Comparison of ENCODE assay signal across 11 cellular contexts in genomic region chrX:11426712-11427081, GRCh38.
A peak's percentile ranks its signal among the peaks of the same experiment; 100 is the strongest.
DNase-seq lines count a peak whose midpoint lies in the region; ATAC-seq and TF ChIP-seq lines count a peak whose summit lies in the region.
"Had no signal": no experiment of that assay in that cellular context is flagged by ENCODE, and none has a peak within 500 bp of the region (broad histone marks: within the 10 kb centered on the region; RNA-seq: fewer than 3 reads in every experiment).

No MANE protein-coding gene starts in this region.

- DNase-seq in HFFc6 (no peak), choroid plexus epithelial cell (ENCODE audit: low read depth) (no peak), mesenchymal stem cell (no peak), UCSD-AML1 (lab: John Stamatoyannopoulos, UW; ENCODE audit: unreplicated experiment) (no peak), globus pallidus (ENCODE audit: low spot score) (no peak), SHP77 treated with DMSO at 0.1 percent for 48 hours (lab: John Stamatoyannopoulos, UW) (no peak)
- no peak for DNase-seq in activated CD4-positive, alpha-beta T cell treated with anti-CD3 and anti-CD28 coated beads for 36 hours
- DNase-seq: DMS53, SW 1271 had no signal

- no peak overlapping the region for H4K91ac ChIP-seq in mesenchymal stem cell (ENCODE audit: low read length)

- no peak overlapping the region for H2BK15ac ChIP-seq in mesenchymal stem cell (ENCODE audit: low read depth, poor library complexity, severe bottlenecking)

- no peaks in the 10 kb centered on the region for H3K79me1 ChIP-seq in mesenchymal stem cell (replicated peaks; ENCODE audit: low read length, poor library complexity, severe bottlenecking)

- peak overlapping the region; percentile 70 for H3K4me3 ChIP-seq in choroid plexus epithelial cell (ENCODE audit: low read depth, low read length)
- H3K4me3 ChIP-seq in mesenchymal stem cell (ENCODE audit: insufficient read depth in 1 of 2, low read depth in 1 of 2, low read length in 2 of 2): peak overlapping the region in 1 of 2 experiments; percentile 83
- peak overlapping the region; percentile 57 to 76 (median 61) for H3K4me3 ChIP-seq in subcutaneous abdominal adipose tissue (ENCODE audit: low read depth in 1 of 5, low read length in 5 of 5)

- TF ChIP-seq CTCF in HFFc6 (IDR thresholded peaks at IDR 0.05): no peak
- no peak for TF ChIP-seq CTCF in choroid plexus epithelial cell (conservative IDR thresholded peaks at IDR 0.05; ENCODE audit: low read depth, low read length)

- H3K27ac ChIP-seq in mesenchymal stem cell (ENCODE audit: low read length, poor library complexity, severe bottlenecking): no peak overlapping the region
- no peak overlapping the region for H3K27ac ChIP-seq in subcutaneous abdominal adipose tissue (ENCODE audit: low read depth, low read length)
- H3K27ac ChIP-seq: epithelial cell of prostate had no signal

- POLR2A ChIA-PET in activated CD4-positive, alpha-beta T cell treated with anti-CD3 and anti-CD28 coated beads for 36 hours (lab: Charles Lee): no interaction called here

- WGBS in mesenchymal stem cell: 51% methylated on average over 5 of the region's 6 CpGs

- CTCF ChIA-PET in activated CD4-positive, alpha-beta T cell treated with anti-CD3 and anti-CD28 coated beads for 36 hours (lab: Charles Lee): no interaction called here

- H3K9me3 ChIP-seq in mesenchymal stem cell (ENCODE audit: control insufficient read depth, low read length) (no peaks in the 10 kb centered on the region), subcutaneous abdominal adipose tissue (ENCODE audit: control insufficient read depth in 5 of 5, low read length in 5 of 5) (no peaks in the 10 kb centered on the region)

- H2AK5ac ChIP-seq in mesenchymal stem cell (ENCODE audit: low read length, severe bottlenecking): no peak overlapping the region

- no peak overlapping the region for H4K8ac ChIP-seq in mesenchymal stem cell (ENCODE audit: low read length)

- H3K18ac ChIP-seq in mesenchymal stem cell (ENCODE audit: low read depth in 1 of 2, low read length in 2 of 2): peak overlapping the region in 1 of 2 experiments; percentile 61

- H3K4me2 ChIP-seq in mesenchymal stem cell (ENCODE audit: low read length, poor library complexity, severe bottlenecking): peak overlapping the region; percentile 89

- no peaks in the 10 kb centered on the region for H3K27me3 ChIP-seq in mesenchymal stem cell (ENCODE audit: control insufficient read depth in 1 of 2, insufficient read depth in 1 of 2, low read length in 2 of 2)
- H3K27me3 ChIP-seq in subcutaneous abdominal adipose tissue (ENCODE audit: control insufficient read depth in 5 of 5, insufficient read depth in 4 of 5, low read length in 5 of 5): peaks cover 2 to 15% (median 11%) of the 10 kb centered on the region in 5 donors

- H3K4me1 ChIP-seq in mesenchymal stem cell (ENCODE audit: control insufficient read depth, insufficient read depth, low read depth, low read length): peaks cover 6% of the 10 kb centered on the region
- peaks cover 0 to 6% (median 4%) of the 10 kb centered on the region in 5 donors for H3K4me1 ChIP-seq in subcutaneous abdominal adipose tissue (ENCODE audit: control insufficient read depth in 5 of 5, insufficient read depth in 5 of 5, low read length in 5 of 5)

- H3K27me3 Mint-ChIP-seq in HFFc6 (ENCODE audit: insufficient read depth): peaks cover 2% of the 10 kb centered on the region; the same call in 1 of the 2 replicates
- peaks cover 12% of the 10 kb centered on the region for H3K27me3 Mint-ChIP-seq in activated CD4-positive, alpha-beta T cell treated with anti-CD3 and anti-CD28 coated beads for 36 hours

- H3K36me3 ChIP-seq in mesenchymal stem cell (ENCODE audit: control insufficient read depth in 1 of 2, insufficient read depth in 2 of 2, low read depth in 1 of 2, low read length in 2 of 2) (no peaks in the 10 kb centered on the region), subcutaneous abdominal adipose tissue (ENCODE audit: control insufficient read depth in 5 of 5, insufficient read depth in 5 of 5, low read length in 5 of 5) (no peaks in the 10 kb centered on the region)

- intact Hi-C loops in activated CD4-positive, alpha-beta T cell treated with anti-CD3 and anti-CD28 coated beads for 36 hours (cut with DNase I, micrococcal nuclease): no loop called here

- no peak overlapping the region for H2BK5ac ChIP-seq in mesenchymal stem cell (ENCODE audit: low read depth, low read length, poor library complexity, severe bottlenecking)

- H3K4me1 Mint-ChIP-seq in HFFc6 (ENCODE audit: low read depth): peaks cover 23% of the 10 kb centered on the region
- H3K4me1 Mint-ChIP-seq in activated CD4-positive, alpha-beta T cell treated with anti-CD3 and anti-CD28 coated beads for 36 hours: no peaks in the 10 kb centered on the region

- H3K4me3 Mint-ChIP-seq in HFFc6: peak overlapping the region; percentile 43; the same call in 1 of the 2 replicates
- no peak overlapping the region for H3K4me3 Mint-ChIP-seq in activated CD4-positive, alpha-beta T cell treated with anti-CD3 and anti-CD28 coated beads for 36 hours

- H3K14ac ChIP-seq in mesenchymal stem cell (ENCODE audit: low read length in 2 of 2): no peak overlapping the region

- no peak overlapping the region for H2AFZ ChIP-seq in mesenchymal stem cell (ENCODE audit: low read depth, low read length)

- H3K9me3 Mint-ChIP-seq in HFFc6: no peaks in the 10 kb centered on the region
- no peaks in the 10 kb centered on the region for H3K9me3 Mint-ChIP-seq in activated CD4-positive, alpha-beta T cell treated with anti-CD3 and anti-CD28 coated beads for 36 hours (ENCODE audit: low read depth)

- H3K9ac ChIP-seq in mesenchymal stem cell (ENCODE audit: low read length) (peak overlapping the region; percentile 91), subcutaneous abdominal adipose tissue (ENCODE audit: low read length in 5 of 5) (peak overlapping the region in 3 of 5 donors; percentile 8 to 47 (median 37))

- H3K27ac Mint-ChIP-seq in HFFc6: no peak overlapping the region
- H3K27ac Mint-ChIP-seq in activated CD4-positive, alpha-beta T cell treated with anti-CD3 and anti-CD28 coated beads for 36 hours: no peak overlapping the region

- no peak overlapping the region for H3K23ac ChIP-seq in mesenchymal stem cell (ENCODE audit: low read length in 2 of 2)

- no peak for ATAC-seq in activated CD4-positive, alpha-beta T cell treated with anti-CD3 and anti-CD28 coated beads for 36 hours

- peak overlapping the region; percentile 49 for H2BK120ac ChIP-seq in mesenchymal stem cell (ENCODE audit: low read depth, low read length)

- H3K36me3 Mint-ChIP-seq in HFFc6 (ENCODE audit: low read depth): no peaks in the 10 kb centered on the region
- H3K36me3 Mint-ChIP-seq in activated CD4-positive, alpha-beta T cell treated with anti-CD3 and anti-CD28 coated beads for 36 hours (ENCODE audit: low read depth): no peaks in the 10 kb centered on the region

- no peak overlapping the region for H2BK12ac ChIP-seq in mesenchymal stem cell (ENCODE audit: low read length in 2 of 2)

- H3K4ac ChIP-seq in mesenchymal stem cell (ENCODE audit: low read depth in 1 of 2, low read length in 2 of 2): no peak overlapping the region
